ENCODE assay signal across 11 cellular contexts in the genomic region with DNA sequence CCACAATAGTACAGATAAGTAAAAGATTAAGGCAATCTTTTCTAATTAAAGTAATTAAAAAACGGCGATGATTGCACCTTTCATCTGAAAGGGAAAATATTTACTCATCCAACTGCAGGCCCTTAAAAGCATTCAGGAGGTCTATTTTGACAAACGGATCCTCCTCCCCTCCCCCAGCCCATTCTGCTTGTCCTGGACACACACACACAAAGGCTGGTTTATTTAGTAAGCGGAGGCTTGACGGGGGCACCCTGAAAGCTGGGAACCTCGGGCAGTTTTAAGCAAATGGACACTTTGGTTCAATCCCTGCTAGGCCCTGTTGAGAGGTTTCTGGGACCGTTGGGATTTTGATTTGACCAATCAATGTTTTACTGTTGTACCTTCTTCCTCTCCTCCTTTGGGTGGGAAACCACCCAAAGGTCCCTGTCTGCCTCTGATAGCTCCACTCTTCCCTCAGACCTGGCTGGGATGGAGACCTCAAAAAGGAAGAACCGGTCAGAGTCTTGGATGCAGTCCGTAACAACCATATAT.
DNase-seq lines count a peak whose midpoint lies in the region; ATAC-seq, FAIRE-seq and TF ChIP-seq lines count a peak whose summit lies in the region.
"Had no signal": no experiment of that assay in that cellular context is flagged by ENCODE, and none has a peak within 500 bp of the region (broad histone marks: within the 10 kb centered on the region; RNA-seq: fewer than 3 reads in every experiment).

No MANE protein-coding gene starts in this region.

- H3K4me3 Mint-ChIP-seq in activated CD8-positive, alpha-beta memory T cell treated with anti-CD3 and anti-CD28 coated beads, Interleukin-2, amount 10 ng/mL, durations not matched to agents 7 days and 5 days = no peak overlapping the region
- H3K4me3 Mint-ChIP-seq: activated T-cell treated with anti-CD3 and anti-CD28 coated beads, Interleukin-2, amount 50 U/mL, for 4 hours; CD4-positive, alpha-beta T cell; T-helper 2 cell treated with Interferon-gamma antibody and Interleukin-4, amounts not matched to agents 5 μg/mL and 100 μg/mL, for 36 hours had no signal

- no peaks in the 10 kb centered on the region for H3K36me3 ChIP-seq in kidney (ENCODE audit: control insufficient read depth in 1 of 2, insufficient read depth in 2 of 2, low read length in 2 of 2)
- no peaks in the 10 kb centered on the region for H3K36me3 ChIP-seq in skeletal muscle satellite cell (ENCODE audit: insufficient read depth, low read length)

- peak overlapping the region in 1 of 2 donors; percentile 69 for H3K9ac ChIP-seq in kidney (ENCODE audit: low read length in 2 of 2)
- peak overlapping the region; percentile 13 for H3K9ac ChIP-seq in skeletal muscle satellite cell (ENCODE audit: low read depth, low read length)

- H3K9me3 ChIP-seq in kidney (ENCODE audit: control insufficient read depth in 1 of 2, low read length in 2 of 2) (no peaks in the 10 kb centered on the region), skeletal muscle satellite cell (replicated peaks; ENCODE audit: low read length) (no peaks in the 10 kb centered on the region)

- no peaks in the 10 kb centered on the region for H3K9me3 Mint-ChIP-seq in activated CD8-positive, alpha-beta memory T cell treated with anti-CD3 and anti-CD28 coated beads, Interleukin-2, amount 10 ng/mL, durations not matched to agents 7 days and 5 days (ENCODE audit: low read depth)
- H3K9me3 Mint-ChIP-seq: activated T-cell treated with anti-CD3 and anti-CD28 coated beads, Interleukin-2, amount 50 U/mL, for 4 hours; CD4-positive, alpha-beta T cell; T-helper 2 cell treated with Interferon-gamma antibody and Interleukin-4, amounts not matched to agents 5 μg/mL and 100 μg/mL, for 36 hours had no signal

- peaks cover 3% of the 10 kb centered on the region for H3K4me1 Mint-ChIP-seq in activated CD8-positive, alpha-beta memory T cell treated with anti-CD3 and anti-CD28 coated beads, Interleukin-2, amount 10 ng/mL, durations not matched to agents 7 days and 5 days

- no peak overlapping the region for H3K4me3 ChIP-seq in HL-60 (replicated peaks; ENCODE audit: insufficient read depth, low read length)
- H3K4me3 ChIP-seq in kidney (ENCODE audit: low read length in 2 of 2) = no peak overlapping the region
- H3K4me3 ChIP-seq in skeletal muscle satellite cell (ENCODE audit: low read length) = no peak overlapping the region

- peak overlapping the region; percentile 80 for H3K27ac ChIP-seq in HL-60 (replicated peaks)
- H3K27ac ChIP-seq in kidney (ENCODE audit: low read depth in 2 of 2, low read length in 2 of 2) = peak overlapping the region; percentile 97 to 98

- no peaks in the 10 kb centered on the region for H3K36me3 Mint-ChIP-seq in activated CD8-positive, alpha-beta memory T cell treated with anti-CD3 and anti-CD28 coated beads, Interleukin-2, amount 10 ng/mL, durations not matched to agents 7 days and 5 days

- no peak for FAIRE-seq in kidney (lab: Jason Lieb, UNC)

- ATAC-seq in GM18909 (IDR thresholded peaks at IDR 0.05; ENCODE audit: poor library complexity, unreplicated experiment) = no peak
- no peak for ATAC-seq in HG03175 (IDR thresholded peaks at IDR 0.05; ENCODE audit: unreplicated experiment)
- no peak for ATAC-seq in activated CD8-positive, alpha-beta memory T cell treated with anti-CD3 and anti-CD28 coated beads, Interleukin-2, amount 10 ng/mL, durations not matched to agents 7 days and 5 days

- intact Hi-C loops in kidney (cut with DNase I) = no loop called here

- no peak for TF ChIP-seq CTCF in HL-60 (IDR thresholded peaks at IDR 0.05; ENCODE audit: insufficient read depth, low read length)
- no peak for TF ChIP-seq CTCF in kidney (IDR thresholded peaks at IDR 0.05; ENCODE audit: borderline replicate concordance, extremely low read depth, insufficient read depth)

- H3K4me2 ChIP-seq in skeletal muscle satellite cell (ENCODE audit: low read length) = no peak overlapping the region

- DNase-seq in HL-60 (ENCODE audit: low read depth in 1 of 2, low spot score in 1 of 2) (no peak), OCI-M1 (lab: John Stamatoyannopoulos, UW) (peak; percentile 59), kidney (no peak), SW480 (ENCODE audit: low spot score) (no peak)
- DNase-seq in activated CD8-positive, alpha-beta memory T cell treated with anti-CD3 and anti-CD28 coated beads, Interleukin-2, amount 10 ng/mL, durations not matched to agents 7 days and 5 days = no peak
- DNase-seq: activated T-cell treated with anti-CD3 and anti-CD28 coated beads, Interleukin-2, amount 50 U/mL, for 4 hours; CD4-positive, alpha-beta T cell had no signal

- no peaks in the 10 kb centered on the region for H3K27me3 Mint-ChIP-seq in activated CD8-positive, alpha-beta memory T cell treated with anti-CD3 and anti-CD28 coated beads, Interleukin-2, amount 10 ng/mL, durations not matched to agents 7 days and 5 days
- H3K27me3 Mint-ChIP-seq: CD4-positive, alpha-beta T cell had no signal

- H3K4me1 ChIP-seq in kidney (ENCODE audit: control insufficient read depth in 1 of 2, insufficient read depth in 1 of 2, low read depth in 1 of 2, low read length in 2 of 2) (peaks cover 71 to 81% of the 10 kb centered on the region in 2 donors), skeletal muscle satellite cell (ENCODE audit: control insufficient read depth, insufficient read depth, low read length) (peaks cover 87% of the 10 kb centered on the region)

- CTCF ChIA-PET in activated CD8-positive, alpha-beta memory T cell treated with anti-CD3 and anti-CD28 coated beads, Interleukin-2, amount 10 ng/mL, durations not matched to agents 7 days and 5 days (lab: Charles Lee) = interaction anchor here (1.3 kb wide), 1 partner anchor 9 kb away, joined by 3 read pairs; no protein-coding TSS in a partner anchor

- H3K27ac Mint-ChIP-seq in activated CD8-positive, alpha-beta memory T cell treated with anti-CD3 and anti-CD28 coated beads, Interleukin-2, amount 10 ng/mL, durations not matched to agents 7 days and 5 days = no peak overlapping the region
- H3K27ac Mint-ChIP-seq: CD4-positive, alpha-beta T cell; T-helper 2 cell treated with Interferon-gamma antibody and Interleukin-4, amounts not matched to agents 5 μg/mL and 100 μg/mL, for 36 hours had no signal

- H3K27me3 ChIP-seq in HL-60 (ENCODE audit: insufficient read depth, poor library complexity, severe bottlenecking) = no peaks in the 10 kb centered on the region
- H3K27me3 ChIP-seq in skeletal muscle satellite cell (ENCODE audit: control insufficient read depth, insufficient read depth, low read length) = no peaks in the 10 kb centered on the region
